ENCODE assay signal across 20 cellular contexts in genomic region chr14:75155159-75155558, GRCh38.
"Had no signal": no experiment of that assay in that cellular context is flagged by ENCODE, and none has a peak within 500 bp of the region (broad histone marks: within the 10 kb centered on the region; RNA-seq: fewer than 3 reads in every experiment).

No MANE protein-coding gene starts in this region.

- DNase-seq: activated CD4-positive, alpha-beta T cell treated with anti-CD3 and anti-CD28 coated beads, Interleukin-2, amount 50 U/mL, for 4 hours; activated CD8-positive, alpha-beta memory T cell treated with anti-CD3 and anti-CD28 coated beads, Interleukin-2, amount 50 U/mL, for 4 hours; activated naive CD4-positive, alpha-beta T cell treated with anti-CD3 and anti-CD28 coated beads for 36 hours; amygdala; body of pancreas; cortex of kidney; effector memory CD4-positive, alpha-beta T cell; heart left ventricle; immature natural killer cell; mesenchymal stem cell; natural killer cell; posterior cingulate gyrus; stimulated activated CD4-positive, alpha-beta T cell treated with anti-CD3 and anti-CD28 coated beads, Interleukin-15, amount 100 ng/mL, for 24 hours; stimulated activated CD4-positive, alpha-beta T cell treated with anti-CD3 and anti-CD28 coated beads, Interleukin-4, amount 100 ng/mL, for 1 hour; stimulated activated CD8-positive, alpha-beta memory T cell treated with anti-CD3 and anti-CD28 coated beads, Interleukin-4, amount 100 ng/mL, for 48 hours; SW 1271 had no signal

- ATAC-seq: body of pancreas, heart left ventricle had no signal

- H3K36me3 Mint-ChIP-seq: natural killer cell had no signal

- H3K9me3 Mint-ChIP-seq: activated naive CD4-positive, alpha-beta T cell treated with anti-CD3 and anti-CD28 coated beads for 36 hours; activated T-helper 2 cell treated with anti-CD3 and anti-CD28 coated beads, Interferon-gamma antibody, Interleukin-2, Interleukin-4, amounts not matched to agents 10 μg/mL and 5 μg/mL and 100 μg/mL, durations not matched to agents 14 hours and 24 hours and 36 hours; immature natural killer cell; natural killer cell; stimulated activated naive CD8-positive, alpha-beta T cell treated with anti-CD3 and anti-CD28 coated beads, Interleukin-15, Interleukin-2, amounts not matched to agents 100 ng/mL and 50 ng/mL, for 24 hours had no signal

- H3K27me3 Mint-ChIP-seq: stimulated activated naive CD8-positive, alpha-beta T cell treated with anti-CD3 and anti-CD28 coated beads, Interleukin-15, Interleukin-2, amounts not matched to agents 100 ng/mL and 50 ng/mL, for 24 hours had no signal

- H3K9me3 ChIP-seq: body of pancreas, heart left ventricle, SJSA1, thoracic aorta had no signal

- H3K4me3 Mint-ChIP-seq: activated naive CD4-positive, alpha-beta T cell treated with anti-CD3 and anti-CD28 coated beads for 36 hours; natural killer cell; stimulated activated naive CD8-positive, alpha-beta T cell treated with anti-CD3 and anti-CD28 coated beads, Interleukin-15, Interleukin-2, amounts not matched to agents 100 ng/mL and 50 ng/mL, for 24 hours had no signal

- H3K27ac Mint-ChIP-seq: activated naive CD4-positive, alpha-beta T cell treated with anti-CD3 and anti-CD28 coated beads for 36 hours; stimulated activated naive CD8-positive, alpha-beta T cell treated with anti-CD3 and anti-CD28 coated beads, Interleukin-15, Interleukin-2, amounts not matched to agents 100 ng/mL and 50 ng/mL, for 24 hours had no signal

- H3K27me3 ChIP-seq: body of pancreas, heart left ventricle, SJSA1 had no signal

- H3K4me3 ChIP-seq: body of pancreas, heart left ventricle, SJSA1, thoracic aorta had no signal
